In the genomic region with DNA sequence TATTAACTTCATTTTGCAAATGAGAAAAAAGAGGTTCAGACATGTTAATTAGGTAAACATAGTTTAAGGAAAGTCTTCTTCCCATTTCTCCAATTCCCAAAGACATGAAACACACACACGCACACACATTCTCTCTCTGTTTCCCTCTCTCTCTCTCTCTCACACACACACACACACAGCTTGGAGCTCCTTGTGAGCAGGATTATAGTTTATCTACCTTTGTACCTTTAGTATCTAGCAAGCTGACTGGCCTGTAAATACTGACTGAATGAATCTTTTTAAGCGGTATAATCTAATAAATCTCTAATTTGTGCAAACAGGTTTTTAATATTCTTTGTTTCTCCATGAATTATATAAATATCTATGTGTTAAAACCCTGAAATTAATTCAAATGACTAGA, we compare ENCODE assay signal across 24 cellular contexts.
"Had no signal": no experiment of that assay in that cellular context is flagged by ENCODE, and none has a peak within 500 bp of the region (broad histone marks: within the 10 kb centered on the region; RNA-seq: fewer than 3 reads in every experiment).

No MANE protein-coding gene starts in this region.

- H3K36me3 ChIP-seq: ovary had no signal

- H3K4me1 Mint-ChIP-seq: activated CD4-positive, alpha-beta T cell treated with anti-CD3 and anti-CD28 coated beads, Interleukin-2, amount 10 ng/mL, durations not matched to agents 7 days and 5 days; activated CD8-positive, alpha-beta memory T cell treated with anti-CD3 and anti-CD28 coated beads, Interleukin-2, amount 10 ng/mL, durations not matched to agents 7 days and 5 days; activated naive CD8-positive, alpha-beta T cell treated with anti-CD3 and anti-CD28 coated beads, Interleukin-2, amount 50 U/mL, for 24 hours had no signal

- H3K36me3 Mint-ChIP-seq: activated CD8-positive, alpha-beta memory T cell treated with anti-CD3 and anti-CD28 coated beads, Interleukin-2, amount 10 ng/mL, durations not matched to agents 7 days and 5 days; naive thymus-derived CD8-positive, alpha-beta T cell; T-cell had no signal

- H3K4me3 ChIP-seq: esophagus squamous epithelium, lung, ovary, thyroid gland had no signal

- H3K27ac ChIP-seq: esophagus squamous epithelium, ovary, VCaP had no signal

- ATAC-seq: activated CD8-positive, alpha-beta memory T cell treated with anti-CD3 and anti-CD28 coated beads, Interleukin-2, amount 10 ng/mL, durations not matched to agents 7 days and 5 days; activated CD8-positive, alpha-beta T cell treated with anti-CD3 and anti-CD28 coated beads for 36 hours; activated naive CD8-positive, alpha-beta T cell treated with anti-CD3 and anti-CD28 coated beads, Interleukin-2, amount 50 U/mL, for 24 hours; heart right ventricle; naive thymus-derived CD8-positive, alpha-beta T cell; right cardiac atrium; T-cell had no signal

- H3K9me3 ChIP-seq: esophagus squamous epithelium, heart right ventricle, ovary, thyroid gland had no signal

- DNase-seq: activated CD4-positive, alpha-beta T cell treated with anti-CD3 and anti-CD28 coated beads, Interleukin-2, amount 10 ng/mL, durations not matched to agents 7 days and 5 days; activated CD4-positive, CD25-positive, alpha-beta regulatory T cell treated with anti-CD3 and anti-CD28 coated beads, Interleukin-2, amount 50 U/mL, for 72 hours; activated CD8-positive, alpha-beta memory T cell treated with anti-CD3 and anti-CD28 coated beads, Interleukin-2, amount 10 ng/mL, durations not matched to agents 7 days and 5 days; activated CD8-positive, alpha-beta T cell treated with anti-CD3 and anti-CD28 coated beads for 36 hours; activated effector memory CD4-positive, alpha-beta T cell treated with anti-CD3 and anti-CD28 coated beads, Interleukin-2, amount 50 U/mL, for 16 hours; activated naive CD4-positive, alpha-beta T cell treated with anti-CD3 and anti-CD28 coated beads, Interleukin-2, amount 50 U/mL, for 16 hours; activated naive CD8-positive, alpha-beta T cell treated with anti-CD3 and anti-CD28 coated beads, Interleukin-2, amount 50 U/mL, for 24 hours; activated T-cell treated with anti-CD3 and anti-CD28 coated beads for 4 hours; caudate nucleus; effector memory CD4-positive, alpha-beta T cell; esophagus squamous epithelium; heart right ventricle; naive thymus-derived CD8-positive, alpha-beta T cell; ovary; right cardiac atrium; stimulated activated CD4-positive, alpha-beta T cell treated with anti-CD3 and anti-CD28 coated beads, Interleukin-1b, Interleukin-23, amount 100 ng/mL, for 48 hours; substantia nigra; T-cell; thyroid gland had no signal

- H3K27me3 ChIP-seq: esophagus squamous epithelium, heart right ventricle, ovary, thyroid gland had no signal

- H3K27me3 Mint-ChIP-seq: activated naive CD8-positive, alpha-beta T cell treated with anti-CD3 and anti-CD28 coated beads, Interleukin-2, amount 50 U/mL, for 24 hours; brain; stimulated activated naive CD8-positive, alpha-beta T cell treated with anti-CD3 and anti-CD28 coated beads, Interleukin-15, Interleukin-2, amounts not matched to agents 100 ng/mL and 50 ng/mL, for 24 hours had no signal

- H3K27ac Mint-ChIP-seq: activated CD4-positive, alpha-beta T cell treated with anti-CD3 and anti-CD28 coated beads, Interleukin-2, amount 10 ng/mL, durations not matched to agents 7 days and 5 days; activated CD8-positive, alpha-beta memory T cell treated with anti-CD3 and anti-CD28 coated beads, Interleukin-2, amount 10 ng/mL, durations not matched to agents 7 days and 5 days; activated CD8-positive, alpha-beta T cell treated with anti-CD3 and anti-CD28 coated beads for 36 hours; activated naive CD8-positive, alpha-beta T cell treated with anti-CD3 and anti-CD28 coated beads, Interleukin-2, amount 50 U/mL, for 24 hours; naive thymus-derived CD8-positive, alpha-beta T cell; stimulated activated naive CD8-positive, alpha-beta T cell treated with anti-CD3 and anti-CD28 coated beads, Interleukin-15, Interleukin-2, amounts not matched to agents 100 ng/mL and 50 ng/mL, for 24 hours; T-cell; T-helper 2 cell treated with Interferon-gamma antibody and Interleukin-4, amounts not matched to agents 5 μg/mL and 100 μg/mL, for 36 hours had no signal

- H3K9me3 Mint-ChIP-seq: activated CD4-positive, alpha-beta T cell treated with anti-CD3 and anti-CD28 coated beads, Interleukin-2, amount 10 ng/mL, durations not matched to agents 7 days and 5 days; activated CD8-positive, alpha-beta T cell treated with anti-CD3 and anti-CD28 coated beads for 36 hours; activated naive CD8-positive, alpha-beta T cell treated with anti-CD3 and anti-CD28 coated beads, Interleukin-2, amount 50 U/mL, for 24 hours; brain; naive thymus-derived CD8-positive, alpha-beta T cell; stimulated activated naive CD8-positive, alpha-beta T cell treated with anti-CD3 and anti-CD28 coated beads, Interleukin-15, Interleukin-2, amounts not matched to agents 100 ng/mL and 50 ng/mL, for 24 hours; T-cell; T-helper 2 cell treated with Interferon-gamma antibody and Interleukin-4, amounts not matched to agents 5 μg/mL and 100 μg/mL, for 36 hours had no signal

- H3K4me3 Mint-ChIP-seq: activated CD4-positive, alpha-beta T cell treated with anti-CD3 and anti-CD28 coated beads, Interleukin-2, amount 10 ng/mL, durations not matched to agents 7 days and 5 days; activated CD8-positive, alpha-beta memory T cell treated with anti-CD3 and anti-CD28 coated beads, Interleukin-2, amount 10 ng/mL, durations not matched to agents 7 days and 5 days; activated CD8-positive, alpha-beta T cell treated with anti-CD3 and anti-CD28 coated beads for 36 hours; activated naive CD8-positive, alpha-beta T cell treated with anti-CD3 and anti-CD28 coated beads, Interleukin-2, amount 50 U/mL, for 24 hours; brain; naive thymus-derived CD8-positive, alpha-beta T cell; stimulated activated naive CD8-positive, alpha-beta T cell treated with anti-CD3 and anti-CD28 coated beads, Interleukin-15, Interleukin-2, amounts not matched to agents 100 ng/mL and 50 ng/mL, for 24 hours; T-cell; T-helper 2 cell treated with Interferon-gamma antibody and Interleukin-4, amounts not matched to agents 5 μg/mL and 100 μg/mL, for 36 hours had no signal
